Comparison of ENCODE assay signal across 14 cellular contexts in the genomic region with DNA sequence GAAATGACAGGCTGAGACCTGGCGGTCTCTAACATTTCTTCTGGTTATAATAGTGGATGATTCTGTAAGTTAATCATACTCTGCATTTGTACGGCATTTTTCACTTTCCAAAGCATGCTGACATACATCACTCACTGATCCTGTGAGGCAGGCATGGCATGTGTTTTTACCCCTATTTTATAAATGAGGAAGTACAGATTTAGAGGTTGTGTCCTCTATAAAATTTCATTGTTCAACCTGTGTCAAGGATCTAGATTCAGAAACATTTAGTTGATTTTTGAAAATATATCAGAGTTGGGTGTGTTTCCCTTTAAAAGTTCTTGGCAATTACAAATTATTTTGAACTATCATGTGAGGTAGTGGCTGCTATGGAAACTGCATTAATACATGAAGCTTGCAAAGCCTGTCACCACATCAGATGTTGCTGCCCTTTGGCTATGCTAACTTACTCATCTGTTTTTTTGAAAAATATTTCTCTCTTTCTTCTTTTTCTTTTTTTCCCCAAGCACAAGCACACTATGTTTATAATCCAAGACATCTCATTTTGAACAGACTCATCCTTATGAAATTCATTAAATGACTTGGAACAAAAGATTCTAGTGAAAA.
A peak's percentile ranks its signal among the peaks of the same experiment; 100 is the strongest.
DNase-seq lines count a peak whose midpoint lies in the region; ATAC-seq, FAIRE-seq and TF ChIP-seq lines count a peak whose summit lies in the region.
"Had no signal": no experiment of that assay in that cellular context is flagged by ENCODE, and none has a peak within 500 bp of the region (broad histone marks: within the 10 kb centered on the region; RNA-seq: fewer than 3 reads in every experiment).

No MANE protein-coding gene starts in this region.

- peaks cover 4 to 30% (median 19%) of the 10 kb centered on the region in 3 donors for H3K4me1 Mint-ChIP-seq in T-cell

- POLR2A ChIA-PET in T-cell (lab: Charles Lee), result no interaction called here

- TF ChIP-seq POLR2A in H54 (IDR thresholded peaks at IDR 0.05; ENCODE audit: low read depth, low read length), result no peak

- no peaks in the 10 kb centered on the region for H3K27me3 Mint-ChIP-seq in T-cell

- no peak overlapping the region for H3K4me3 ChIP-seq in SK-N-MC
- H3K4me3 ChIP-seq: cardiac muscle cell, ovary, stomach had no signal

- H3K36me3 ChIP-seq in SK-N-MC (ENCODE audit: insufficient read depth, low read length), result no peaks in the 10 kb centered on the region
- H3K36me3 ChIP-seq: cardiac muscle cell, ovary, stomach had no signal

- H3K27ac Mint-ChIP-seq in T-cell, result no peak overlapping the region
- H3K27ac Mint-ChIP-seq: WTC11 had no signal

- H3K27ac ChIP-seq in SK-N-MC, result no peak overlapping the region
- H3K27ac ChIP-seq: cardiac muscle cell, ovary, stomach had no signal

- CTCF ChIA-PET in T-cell (lab: Charles Lee), result no interaction called here

- H3K9me3 Mint-ChIP-seq in T-cell, result peaks cover 0 to 3% (median 3%) of the 10 kb centered on the region in 3 donors
- H3K9me3 Mint-ChIP-seq: WTC11 had no signal

- H3K9ac ChIP-seq in SK-N-MC (ENCODE audit: insufficient read length), result no peak overlapping the region

- H3K36me3 Mint-ChIP-seq in T-cell, result no peaks in the 10 kb centered on the region
- H3K36me3 Mint-ChIP-seq: WTC11 had no signal

- peak; percentile 27 for FAIRE-seq in H54 (lab: Jason Lieb, UNC)

- no peak for DNase-seq in H54 (ENCODE audit: insufficient read length, low spot score)
- peak; percentile 24 for DNase-seq in SK-N-MC (ENCODE audit: low read depth, low spot score)
- peak; percentile 90 for DNase-seq in fibroblast of gingiva (ENCODE audit: low read depth)
- peak; percentile 8 for DNase-seq in pons (ENCODE audit: low spot score)
- DNase-seq in T-cell, result no peak
- DNase-seq in NCI-H146 treated with DMSO at 0.1 percent for 48 hours (lab: John Stamatoyannopoulos, UW; ENCODE audit: unreplicated experiment), result no peak
- DNase-seq: activated T-cell treated with anti-CD3 and anti-CD28 coated beads, Interleukin-2, amount 50 U/mL, for 1 hour; NCI-H345; ovary; stomach had no signal

- ATAC-seq in T-cell (replicated peaks in 1 of 4) (no peak), HG03280 (IDR thresholded peaks at IDR 0.05; ENCODE audit: unreplicated experiment) (no peak)
- ATAC-seq: left lobe of liver, WTC11 had no signal

- no peak overlapping the region for H3K4me3 Mint-ChIP-seq in T-cell
- H3K4me3 Mint-ChIP-seq: WTC11 had no signal

- H3K9me3 ChIP-seq in SK-N-MC (ENCODE audit: low read depth, low read length), result no peaks in the 10 kb centered on the region
- H3K9me3 ChIP-seq: ovary, stomach had no signal

Comparison
In these comparisons a context has a peak if more than half of its experiments do, and no peak if none do; other contexts are left out.
1. DNase-seq: peak in SK-N-MC (single experiment), fibroblast of gingiva (single experiment) and pons (single experiment); none in H54 (single experiment), T-cell (0 of 34) and NCI-H146 treated with DMSO at 0.1 percent for 48 hours (single experiment).